21 cellular contexts compared by ENCODE assay signal in the genomic region with DNA sequence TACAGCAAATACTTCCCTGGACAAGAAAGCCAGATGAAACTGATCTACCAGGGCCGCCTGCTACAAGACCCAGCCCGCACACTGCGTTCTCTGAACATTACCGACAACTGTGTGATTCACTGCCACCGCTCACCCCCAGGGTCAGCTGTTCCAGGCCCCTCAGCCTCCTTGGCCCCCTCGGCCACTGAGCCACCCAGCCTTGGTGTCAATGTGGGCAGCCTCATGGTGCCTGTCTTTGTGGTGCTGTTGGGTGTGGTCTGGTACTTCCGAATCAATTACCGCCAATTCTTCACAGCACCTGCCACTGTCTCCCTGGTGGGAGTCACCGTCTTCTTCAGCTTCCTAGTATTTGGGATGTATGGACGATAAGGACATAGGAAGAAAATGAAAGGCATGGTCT. TPM values are rescaled to one million over a fixed set of nuclear protein-coding genes. Genes with fewer than 3 reads are reported as not detected.
DNase-seq lines count a peak whose midpoint lies in the region; ATAC-seq, FAIRE-seq and TF ChIP-seq lines count a peak whose summit lies in the region.
"Had no signal": no experiment of that assay in that cellular context is flagged by ENCODE, and none has a peak within 500 bp of the region (broad histone marks: within the 10 kb centered on the region; RNA-seq: fewer than 3 reads in every experiment).

No MANE protein-coding gene starts in this region.

- peak overlapping the region; percentile 66 for H3K27ac Mint-ChIP-seq in CD4-positive, alpha-beta T cell
- H3K27ac Mint-ChIP-seq in activated naive CD8-positive, alpha-beta T cell treated with anti-CD3 and anti-CD28 coated beads for 36 hours = peak overlapping the region; percentile 63
- peak overlapping the region in 2 of 6 donors; percentile 58 to 84 for H3K27ac Mint-ChIP-seq in naive B cell

- H3K9me3 ChIP-seq in A549 = no peaks in the 10 kb centered on the region
- H3K9me3 ChIP-seq in CD4-positive, alpha-beta T cell (ENCODE audit: control insufficient read depth, low read length) = no peaks in the 10 kb centered on the region
- H3K9me3 ChIP-seq: heart left ventricle, left ventricle myocardium inferior had no signal

- WGBS in A549 (ENCODE audit: missing lambda C conversion rate) = 97% methylated on average over 10 of the region's 10 CpGs

- FAIRE-seq in A549 (lab: Jason Lieb, UNC) (no peak), D721Med (lab: Jason Lieb, UNC) (no peak)
- FAIRE-seq: colon, endometrium had no signal

- peaks cover 68% of the 10 kb centered on the region for H3K36me3 Mint-ChIP-seq in CD4-positive, alpha-beta T cell (ENCODE audit: low read depth)
- peaks cover 18% of the 10 kb centered on the region for H3K36me3 Mint-ChIP-seq in activated naive CD8-positive, alpha-beta T cell treated with anti-CD3 and anti-CD28 coated beads for 36 hours
- H3K36me3 Mint-ChIP-seq in naive B cell = peaks cover 7 to 9% of the 10 kb centered on the region in 2 donors

- no peaks in the 10 kb centered on the region for H3K27me3 ChIP-seq in CD4-positive, alpha-beta T cell (ENCODE audit: control insufficient read depth, insufficient read depth, low read length)
- H3K27me3 ChIP-seq: heart left ventricle had no signal

- peak overlapping the region; percentile 79 for H3K4me3 Mint-ChIP-seq in CD4-positive, alpha-beta T cell
- no peak overlapping the region for H3K4me3 Mint-ChIP-seq in activated naive CD8-positive, alpha-beta T cell treated with anti-CD3 and anti-CD28 coated beads for 36 hours
- peak overlapping the region in 5 of 8 donors; percentile 47 to 83 (median 66) for H3K4me3 Mint-ChIP-seq in naive B cell
- H3K4me3 Mint-ChIP-seq: stimulated activated naive CD8-positive, alpha-beta T cell treated with anti-CD3 and anti-CD28 coated beads, Interleukin-15, amount 100 ng/mL, for 72 hours had no signal

- no peak for TF ChIP-seq RAD21 in A549 (conservative IDR thresholded peaks at IDR 0.05 in 1 of 2, IDR thresholded peaks at IDR 0.05 in 1 of 2)

- CTCF ChIA-PET in A549 (lab: Yijun Ruan, JAX) = interaction anchor here (1.1 to 2.1 kb wide), 5 partner anchors 20 to 160 kb away, joined by 3 to 10 read pairs (median 4); no protein-coding TSS in a partner anchor
- CTCF ChIA-PET in CD4-positive, alpha-beta T cell (lab: Charles Lee) = no interaction called here

- intact Hi-C loops in CD4-positive, alpha-beta T cell (cut with DNase I, micrococcal nuclease) = no loop called here

- no peak for TF ChIP-seq POLR2A in A549 (IDR thresholded peaks at IDR 0.05; ENCODE audit: low read length)

- H3K27me3 Mint-ChIP-seq in CD4-positive, alpha-beta T cell = no peaks in the 10 kb centered on the region
- H3K27me3 Mint-ChIP-seq in activated naive CD8-positive, alpha-beta T cell treated with anti-CD3 and anti-CD28 coated beads for 36 hours = no peaks in the 10 kb centered on the region
- no peaks in the 10 kb centered on the region for H3K27me3 Mint-ChIP-seq in naive B cell
- H3K27me3 Mint-ChIP-seq: stimulated activated naive CD8-positive, alpha-beta T cell treated with anti-CD3 and anti-CD28 coated beads, Interleukin-15, amount 100 ng/mL, for 72 hours had no signal

- H3K4me2 ChIP-seq in A549 = no peak overlapping the region
- H3K4me2 ChIP-seq: KMS-11 had no signal

- H3K9me3 Mint-ChIP-seq in CD4-positive, alpha-beta T cell = no peaks in the 10 kb centered on the region
- H3K9me3 Mint-ChIP-seq in activated naive CD8-positive, alpha-beta T cell treated with anti-CD3 and anti-CD28 coated beads for 36 hours = no peaks in the 10 kb centered on the region
- no peaks in the 10 kb centered on the region for H3K9me3 Mint-ChIP-seq in naive B cell
- H3K9me3 Mint-ChIP-seq: stimulated activated naive CD8-positive, alpha-beta T cell treated with anti-CD3 and anti-CD28 coated beads, Interleukin-15, amount 100 ng/mL, for 72 hours had no signal

- TF ChIP-seq CTCF in A549 (IDR thresholded peaks at IDR 0.05) (no peak), D721Med (IDR thresholded peaks at IDR 0.05; ENCODE audit: insufficient read depth, missing control alignments) (no peak)
- TF ChIP-seq CTCF in CD4-positive, alpha-beta T cell (IDR thresholded peaks at IDR 0.05) = no peak

- H3K4me1 Mint-ChIP-seq in CD4-positive, alpha-beta T cell (ENCODE audit: low read depth) = peaks cover 33% of the 10 kb centered on the region
- peaks cover 21% of the 10 kb centered on the region for H3K4me1 Mint-ChIP-seq in activated naive CD8-positive, alpha-beta T cell treated with anti-CD3 and anti-CD28 coated beads for 36 hours
- H3K4me1 Mint-ChIP-seq in naive B cell = peaks cover 24 to 27% (median 24%) of the 10 kb centered on the region in 3 donors

- no peak for TF ChIP-seq EP300 in A549 (IDR thresholded peaks at IDR 0.05)

- DNase-seq in A549 (ENCODE audit: low read depth in 1 of 2, low spot score in 1 of 2) = no peak
- DNase-seq in CD4-positive, alpha-beta T cell = no peak
- DNase-seq in activated naive CD8-positive, alpha-beta T cell treated with anti-CD3 and anti-CD28 coated beads for 36 hours = no peak
- no peak for DNase-seq in naive B cell
- DNase-seq in NCI-H128 (lab: John Stamatoyannopoulos, UW; ENCODE audit: unreplicated experiment) = no peak
- DNase-seq in D721Med (ENCODE audit: insufficient read length, low spot score) = no peak
- DNase-seq in NCI-H2107 (lab: John Stamatoyannopoulos, UW) = no peak
- DNase-seq: activated gamma-delta T cell treated with Interleukin-2 at 50 U/mL for 16 hours; GM23248; left ventricle myocardium inferior; NCI-H2029 treated with DMSO at 0.1 percent for 48 hours; NCI-H510A treated with DMSO at 0.1 percent for 48 hours; stimulated activated CD4-positive, alpha-beta T cell treated with anti-CD3 and anti-CD28 coated beads, Interleukin-2, amount 100 ng/mL, for 24 hours; stimulated activated naive CD8-positive, alpha-beta T cell treated with anti-CD3 and anti-CD28 coated beads, Interleukin-15, amount 100 ng/mL, for 72 hours; trophoblast cell had no signal

- H3K4me1 ChIP-seq in A549 = peaks cover 14% of the 10 kb centered on the region

- no peak overlapping the region for H3K27ac ChIP-seq in A549
- no peak overlapping the region for H3K27ac ChIP-seq in CD4-positive, alpha-beta T cell (ENCODE audit: low read depth, low read length)
- H3K27ac ChIP-seq: GM23248, heart left ventricle, KMS-11, left ventricle myocardium inferior, parathyroid adenoma had no signal

- ATAC-seq in A549 (no peak), naive B cell (ENCODE audit: low read depth in 2 of 2) (no peak)
- no peak for ATAC-seq in CD4-positive, alpha-beta T cell (ENCODE audit: poor library complexity)
- ATAC-seq: heart left ventricle; stimulated activated naive CD8-positive, alpha-beta T cell treated with anti-CD3 and anti-CD28 coated beads, Interleukin-15, amount 100 ng/mL, for 72 hours had no signal

- no peak overlapping the region for H3K4me3 ChIP-seq in A549
- H3K4me3 ChIP-seq: GM23248, heart left ventricle, left ventricle myocardium inferior had no signal

- POLR2A ChIA-PET in A549 (lab: Yijun Ruan, JAX) = interaction anchor here (1.1 kb wide), 1 partner anchor 79 kb away, joined by 3 read pairs; no protein-coding TSS in a partner anchor
- POLR2A ChIA-PET in CD4-positive, alpha-beta T cell (lab: Charles Lee) = interaction anchor here (1.2 kb wide), 1 partner anchor 10 kb away, joined by 3 read pairs; no protein-coding TSS in a partner anchor

RNA-seq across cellular contexts. Expression of gene TMUB2, which starts 3.7 kb away (rescaled TPM):
- 36.2 and 43.3 TPM in 2 replicates for polyA plus RNA-seq in A549 (2011; rRNA removed)
- 37.3 and 45.4 TPM in 2 replicates for polyA plus RNA-seq in A549 (2012; cell fraction: cytosol; rRNA removed)
- polyA plus RNA-seq in A549 (2012; cell fraction: nucleus; rRNA removed) = 104 and 115 TPM in 2 replicates
- 37.6 to 44.4 TPM (median 42.0 TPM) in 3 replicates for polyA plus RNA-seq in A549 (2017; fragmentation: RNase III; extraction: RNeasy Plus Mini Kit Qiagen cat#74134 plus additional on column Dnase treatment)
- polyA minus RNA-seq in A549 (2011; rRNA and poly(A)+ RNA removed) = 29.9 and 32.2 TPM in 2 replicates
- 10 to 100 TPM; 33.3 to 34.8 TPM for total RNA-seq in CD4-positive, alpha-beta T cell
- total RNA-seq in activated naive CD8-positive, alpha-beta T cell treated with anti-CD3 and anti-CD28 coated beads for 36 hours = 10 to 100 TPM; 17.1 to 18.2 TPM
- polyA plus RNA-seq in naive B cell (ENCODE audit: low read depth in 6 of 6) = 10 to 100 TPM; 39.7 to 69.9 (median 44.8) TPM

RNA-seq across cellular contexts. Expression of gene ATXN7L3, which starts 9.2 kb away (rescaled TPM):
- 65.7 and 72.7 TPM in 2 replicates for polyA plus RNA-seq in A549 (2011; rRNA removed)
- 39.3 and 52.4 TPM in 2 replicates for polyA plus RNA-seq in A549 (2012; cell fraction: cytosol; rRNA removed)
- polyA plus RNA-seq in A549 (2012; cell fraction: nucleus; rRNA removed) = 84.7 and 105 TPM in 2 replicates
- polyA plus RNA-seq in A549 (2017; fragmentation: RNase III; extraction: RNeasy Plus Mini Kit Qiagen cat#74134 plus additional on column Dnase treatment) = 54.0 to 66.2 TPM (median 60.5 TPM) in 3 replicates
- 67.2 and 79.1 TPM in 2 replicates for polyA minus RNA-seq in A549 (2011; rRNA and poly(A)+ RNA removed)
- 10 to 100 TPM; 85.2 to 99.2 TPM for total RNA-seq in CD4-positive, alpha-beta T cell
- total RNA-seq in activated naive CD8-positive, alpha-beta T cell treated with anti-CD3 and anti-CD28 coated beads for 36 hours = 10 to 100 TPM; 78.7 to 83.4 TPM
- polyA plus RNA-seq in naive B cell (ENCODE audit: low read depth in 6 of 6) = 10 to 100 TPM in 3 of 6 donors, 1 to 10 TPM in 3; 6.6 to 14.4 (median 9.4) TPM

RNA-seq across cellular contexts. Expression of gene ASB16, which starts 20.0 kb away (rescaled TPM):
- polyA plus RNA-seq in A549 (2011; rRNA removed) (0.05 TPM in 1 of 2 replicates, not detected in the other), A549 (2017; fragmentation: RNase III; extraction: RNeasy Plus Mini Kit Qiagen cat#74134 plus additional on column Dnase treatment) (0.12 to 0.16 TPM (median 0.15 TPM) in 3 replicates), naive B cell (ENCODE audit: low read depth in 6 of 6) (under 1 TPM in 4 of 6 donors, not detected in 2; 0.19 to 0.43 (median 0.31) TPM)
- polyA plus RNA-seq in A549 (2012; cell fraction: cytosol; rRNA removed) = 0.04 and 0.06 TPM in 2 replicates
- 0.67 and 0.69 TPM in 2 replicates for polyA plus RNA-seq in A549 (2012; cell fraction: nucleus; rRNA removed)
- polyA minus RNA-seq in A549 (2011; rRNA and poly(A)+ RNA removed) = not detected in 2 replicates
- total RNA-seq in CD4-positive, alpha-beta T cell = under 1 TPM in 1 of 2 experiments, not detected in 1; 0.11 TPM
- total RNA-seq in activated naive CD8-positive, alpha-beta T cell treated with anti-CD3 and anti-CD28 coated beads for 36 hours = not detected
- total RNA-seq: GM23248; T-helper 1 cell treated with Interleukin-12 subunit alpha and Interleukin-12 subunit beta and Interleukin-4 antibody, amounts not matched to agents 30 ng/mL and 1 ng/mL, for 36 hours had no signal

RNA-seq across cellular contexts. Expression of gene UBTF, which starts 29.0 kb away (rescaled TPM):
- polyA plus RNA-seq in A549 (2011; rRNA removed) (39.8 and 44.0 TPM in 2 replicates), A549 (2017; fragmentation: RNase III; extraction: RNeasy Plus Mini Kit Qiagen cat#74134 plus additional on column Dnase treatment) (75.0 to 76.2 TPM (median 75.5 TPM) in 3 replicates), naive B cell (ENCODE audit: low read depth in 6 of 6) (10 to 100 TPM; 20.2 to 77.3 (median 43.0) TPM)
- polyA plus RNA-seq in A549 (2012; cell fraction: cytosol; rRNA removed) = 37.0 and 41.6 TPM in 2 replicates
- polyA plus RNA-seq in A549 (2012; cell fraction: nucleus; rRNA removed) = 36.1 and 47.3 TPM in 2 replicates
- polyA minus RNA-seq in A549 (2011; rRNA and poly(A)+ RNA removed) = 28.2 and 29.7 TPM in 2 replicates
- 100 to 1,000 TPM; 148 to 158 TPM for total RNA-seq in CD4-positive, alpha-beta T cell
- 100 to 1,000 TPM; 158 to 169 TPM for total RNA-seq in activated naive CD8-positive, alpha-beta T cell treated with anti-CD3 and anti-CD28 coated beads for 36 hours

RNA-seq across cellular contexts. Expression of gene HROB, which starts 48.8 kb away (rescaled TPM):
- polyA plus RNA-seq in A549 (2011; rRNA removed) = 5.4 and 5.6 TPM in 2 replicates
- 8.2 and 11.1 TPM in 2 replicates for polyA plus RNA-seq in A549 (2012; cell fraction: cytosol; rRNA removed)
- polyA plus RNA-seq in A549 (2012; cell fraction: nucleus; rRNA removed) = 23.5 and 24.0 TPM in 2 replicates
- 6.0 to 7.1 TPM (median 6.8 TPM) in 3 replicates for polyA plus RNA-seq in A549 (2017; fragmentation: RNase III; extraction: RNeasy Plus Mini Kit Qiagen cat#74134 plus additional on column Dnase treatment)
- 16.0 and 16.7 TPM in 2 replicates for polyA minus RNA-seq in A549 (2011; rRNA and poly(A)+ RNA removed)
- 1 to 10 TPM; 1.6 TPM for total RNA-seq in CD4-positive, alpha-beta T cell
- total RNA-seq in activated naive CD8-positive, alpha-beta T cell treated with anti-CD3 and anti-CD28 coated beads for 36 hours = 10 to 100 TPM; 18.5 to 20.1 TPM
- 1 to 10 TPM in 3 of 6 donors, under 1 TPM in 2, not detected in 1; 0.63 to 1.4 (median 1.2) TPM for polyA plus RNA-seq in naive B cell (ENCODE audit: low read depth in 6 of 6)
